Comparison of ENCODE assay signal across 1 cellular context in the genomic region with DNA sequence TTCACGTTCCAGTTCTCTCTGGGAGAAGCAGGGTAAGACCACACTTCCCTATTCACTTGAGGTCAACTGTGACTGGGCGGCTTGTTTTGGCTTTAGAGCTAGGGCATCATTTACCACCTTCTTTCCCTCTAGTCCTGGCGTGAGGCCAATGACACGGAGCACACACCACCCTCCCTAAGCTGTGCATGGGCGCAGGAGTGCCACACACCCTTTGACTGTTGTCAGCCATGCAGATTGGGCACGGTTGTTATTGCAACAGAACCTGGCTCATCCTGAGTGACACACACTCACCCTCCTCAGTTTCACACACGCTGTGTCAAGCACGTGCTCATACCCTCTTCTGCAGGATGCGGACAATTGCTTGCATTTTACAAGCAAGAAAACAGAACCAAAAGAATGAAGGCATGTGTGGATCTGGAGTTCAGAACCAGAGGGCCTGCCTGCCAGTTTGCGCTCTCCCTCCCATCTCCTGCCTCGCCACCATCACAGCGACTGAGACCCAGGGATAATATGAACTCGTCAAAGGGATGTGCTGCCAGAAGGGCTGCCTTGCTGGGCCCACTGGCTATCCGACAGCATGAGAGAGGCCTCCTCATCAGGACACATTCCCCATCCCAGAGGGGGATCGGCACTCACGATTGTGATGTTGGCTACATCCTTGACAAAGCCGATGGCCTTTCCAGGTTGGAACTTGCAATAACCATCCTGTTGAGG.
TF ChIP-seq lines count a peak whose summit lies in the region.

No MANE protein-coding gene starts in this region.

TF ChIP-seq in GM12878, 131 proteins besides CTCF, POLR2A, EP300 and RAD21 (continued from another document):
- TF ChIP-seq, protein P1, sequence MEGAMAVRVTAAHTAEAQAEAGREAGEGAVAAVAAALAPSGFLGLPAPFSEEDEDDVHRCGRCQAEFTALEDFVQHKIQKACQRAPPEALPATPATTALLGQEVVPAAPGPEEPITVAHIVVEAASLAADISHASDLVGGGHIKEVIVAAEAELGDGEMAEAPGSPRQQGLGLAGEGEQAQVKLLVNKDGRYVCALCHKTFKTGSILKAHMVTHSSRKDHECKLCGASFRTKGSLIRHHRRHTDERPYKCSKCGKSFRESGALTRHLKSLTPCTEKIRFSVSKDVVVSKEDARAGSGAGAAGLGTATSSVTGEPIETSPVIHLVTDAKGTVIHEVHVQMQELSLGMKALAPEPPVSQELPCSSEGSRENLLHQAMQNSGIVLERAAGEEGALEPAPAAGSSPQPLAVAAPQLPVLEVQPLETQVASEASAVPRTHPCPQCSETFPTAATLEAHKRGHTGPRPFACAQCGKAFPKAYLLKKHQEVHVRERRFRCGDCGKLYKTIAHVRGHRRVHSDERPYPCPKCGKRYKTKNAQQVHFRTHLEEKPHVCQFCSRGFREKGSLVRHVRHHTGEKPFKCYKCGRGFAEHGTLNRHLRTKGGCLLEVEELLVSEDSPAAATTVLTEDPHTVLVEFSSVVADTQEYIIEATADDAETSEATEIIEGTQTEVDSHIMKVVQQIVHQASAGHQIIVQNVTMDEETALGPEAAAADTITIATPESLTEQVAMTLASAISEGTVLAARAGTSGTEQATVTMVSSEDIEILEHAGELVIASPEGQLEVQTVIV (IDR thresholded peaks at IDR 0.05; ENCODE audit: borderline replicate concordance, partially characterized antibody): no peak
- no peak for TF ChIP-seq BACH1 (IDR thresholded peaks at IDR 0.05; ENCODE audit: borderline replicate concordance)
- TF ChIP-seq ZNF207 (IDR thresholded peaks at IDR 0.05; ENCODE audit: borderline replicate concordance): no peak
- TF ChIP-seq, protein P2, sequence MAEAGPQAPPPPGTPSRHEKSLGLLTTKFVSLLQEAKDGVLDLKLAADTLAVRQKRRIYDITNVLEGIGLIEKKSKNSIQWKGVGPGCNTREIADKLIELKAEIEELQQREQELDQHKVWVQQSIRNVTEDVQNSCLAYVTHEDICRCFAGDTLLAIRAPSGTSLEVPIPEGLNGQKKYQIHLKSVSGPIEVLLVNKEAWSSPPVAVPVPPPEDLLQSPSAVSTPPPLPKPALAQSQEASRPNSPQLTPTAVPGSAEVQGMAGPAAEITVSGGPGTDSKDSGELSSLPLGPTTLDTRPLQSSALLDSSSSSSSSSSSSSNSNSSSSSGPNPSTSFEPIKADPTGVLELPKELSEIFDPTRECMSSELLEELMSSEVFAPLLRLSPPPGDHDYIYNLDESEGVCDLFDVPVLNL (IDR thresholded peaks at IDR 0.05; ENCODE audit: low read depth, low read length): no peak
- TF ChIP-seq BHLHE40 (IDR thresholded peaks at IDR 0.05; ENCODE audit: borderline replicate concordance in 1 of 2, low read depth in 2 of 2, low read length in 1 of 2): no peak
